In genomic region chr18:24595556-24595955, GRCh38 we compare ENCODE assay signal across 17 cellular contexts.
"Had no signal": no experiment of that assay in that cellular context is flagged by ENCODE, and none has a peak within 500 bp of the region (broad histone marks: within the 10 kb centered on the region; RNA-seq: fewer than 3 reads in every experiment).

No MANE protein-coding gene starts in this region.

- H3K27me3 ChIP-seq: tibial artery had no signal

- H3K9me3 Mint-ChIP-seq: activated CD4-positive, alpha-beta T cell treated with anti-CD3 and anti-CD28 coated beads, Interleukin-2, amount 10 ng/mL, durations not matched to agents 24 days and 14 days; activated T-cell treated with anti-CD3 and anti-CD28 coated beads, Interleukin-2, amount 50 U/mL, for 72 hours; dendritic cell treated with granulocyte-macrophage colony-stimulating factor and Interleukin-4, amounts not matched to agents 40 ng/mL and 50 ng/mL, for 4 days; effector memory CD8-positive, alpha-beta T cell; natural killer cell had no signal

- DNase-seq: activated CD4-positive, CD25-positive, alpha-beta regulatory T cell; activated CD8-positive, alpha-beta memory T cell treated with anti-CD3 and anti-CD28 coated beads, Interleukin-2, amount 50 U/mL, for 4 hours; activated CD8-positive, alpha-beta T cell treated with anti-CD3 and anti-CD28 coated beads, Interleukin-2, amount 10 ng/mL, durations not matched to agents 7 days and 5 days; activated naive CD4-positive, alpha-beta T cell; activated T-cell treated with anti-CD3 and anti-CD28 coated beads, Interleukin-2, amount 50 U/mL, for 72 hours; effector memory CD8-positive, alpha-beta T cell; heart right ventricle; mesendoderm; natural killer cell; stimulated activated CD4-positive, alpha-beta T cell treated with anti-CD3 and anti-CD28 coated beads, Interleukin-2, amount 100 ng/mL, for 24 hours; SW 1271; tibial artery had no signal

- H3K4me3 Mint-ChIP-seq: activated CD4-positive, alpha-beta T cell treated with anti-CD3 and anti-CD28 coated beads, Interleukin-2, amount 10 ng/mL, durations not matched to agents 24 days and 14 days; activated CD8-positive, alpha-beta T cell treated with anti-CD3 and anti-CD28 coated beads, Interleukin-2, amount 10 ng/mL, durations not matched to agents 7 days and 5 days; activated T-cell treated with anti-CD3 and anti-CD28 coated beads, Interleukin-2, amount 50 U/mL, for 72 hours; dendritic cell treated with granulocyte-macrophage colony-stimulating factor and Interleukin-4, amounts not matched to agents 40 ng/mL and 50 ng/mL, for 4 days; effector memory CD8-positive, alpha-beta T cell; natural killer cell had no signal

- H3K4me1 ChIP-seq: heart right ventricle, tibial artery had no signal

- H3K27ac ChIP-seq: epithelial cell of prostate, heart right ventricle, tibial artery had no signal

- H3K36me3 ChIP-seq: heart right ventricle, tibial artery had no signal

- H3K27ac Mint-ChIP-seq: activated CD4-positive, alpha-beta T cell treated with anti-CD3 and anti-CD28 coated beads, Interleukin-2, amount 10 ng/mL, durations not matched to agents 24 days and 14 days; activated CD8-positive, alpha-beta T cell treated with anti-CD3 and anti-CD28 coated beads, Interleukin-2, amount 10 ng/mL, durations not matched to agents 7 days and 5 days; activated T-cell treated with anti-CD3 and anti-CD28 coated beads, Interleukin-2, amount 50 U/mL, for 72 hours; dendritic cell treated with granulocyte-macrophage colony-stimulating factor and Interleukin-4, amounts not matched to agents 40 ng/mL and 50 ng/mL, for 4 days; effector memory CD8-positive, alpha-beta T cell; natural killer cell had no signal

- H3K4me3 ChIP-seq: heart right ventricle, tibial artery had no signal

- H3K27me3 Mint-ChIP-seq: dendritic cell treated with granulocyte-macrophage colony-stimulating factor and Interleukin-4, amounts not matched to agents 40 ng/mL and 50 ng/mL, for 4 days had no signal

- H3K4me1 Mint-ChIP-seq: activated CD4-positive, alpha-beta T cell treated with anti-CD3 and anti-CD28 coated beads, Interleukin-2, amount 10 ng/mL, durations not matched to agents 24 days and 14 days; natural killer cell had no signal

- H3K9me3 ChIP-seq: heart right ventricle, tibial artery had no signal

- FAIRE-seq: frontal cortex had no signal

- H3K36me3 Mint-ChIP-seq: natural killer cell had no signal

- ATAC-seq: activated CD8-positive, alpha-beta T cell treated with anti-CD3 and anti-CD28 coated beads, Interleukin-2, amount 10 ng/mL, durations not matched to agents 7 days and 5 days; activated T-cell treated with anti-CD3 and anti-CD28 coated beads, Interleukin-2, amount 50 U/mL, for 72 hours; effector memory CD8-positive, alpha-beta T cell; heart right ventricle; left lobe of liver; natural killer cell had no signal
